Comparison of ENCODE assay signal across 1 cellular context in genomic region chr5:181207960-181208253, GRCh38.
TF ChIP-seq lines count a peak whose summit lies in the region.

No MANE protein-coding gene starts in this region.

TF ChIP-seq in SK-N-SH treated with all-trans-retinoic acid at 6 μM for 48 hours, 23 proteins besides CTCF, POLR2A, EP300 and RAD21 (continued from another document):
- TF ChIP-seq CREB5 (CRISPR knock-in tag; IDR thresholded peaks at IDR 0.05; ENCODE audit: low read depth) = 0 out of 2 replicates have a peak, but pooled peaks have one; percentile 5
- no peak for TF ChIP-seq OSR1 (CRISPR knock-in tag; IDR thresholded peaks at IDR 0.05)
- 0 out of 2 replicates have a peak, but pooled peaks have one; percentile 21 for TF ChIP-seq ZNF8 (CRISPR knock-in tag; IDR thresholded peaks at IDR 0.05)
TF ChIP-seq in SK-N-SH treated with all-trans-retinoic acid at 6 μM for 48 hours: peak in this region for 4.
